Comparison of ENCODE assay signal across 1 cellular context in the genomic region with DNA sequence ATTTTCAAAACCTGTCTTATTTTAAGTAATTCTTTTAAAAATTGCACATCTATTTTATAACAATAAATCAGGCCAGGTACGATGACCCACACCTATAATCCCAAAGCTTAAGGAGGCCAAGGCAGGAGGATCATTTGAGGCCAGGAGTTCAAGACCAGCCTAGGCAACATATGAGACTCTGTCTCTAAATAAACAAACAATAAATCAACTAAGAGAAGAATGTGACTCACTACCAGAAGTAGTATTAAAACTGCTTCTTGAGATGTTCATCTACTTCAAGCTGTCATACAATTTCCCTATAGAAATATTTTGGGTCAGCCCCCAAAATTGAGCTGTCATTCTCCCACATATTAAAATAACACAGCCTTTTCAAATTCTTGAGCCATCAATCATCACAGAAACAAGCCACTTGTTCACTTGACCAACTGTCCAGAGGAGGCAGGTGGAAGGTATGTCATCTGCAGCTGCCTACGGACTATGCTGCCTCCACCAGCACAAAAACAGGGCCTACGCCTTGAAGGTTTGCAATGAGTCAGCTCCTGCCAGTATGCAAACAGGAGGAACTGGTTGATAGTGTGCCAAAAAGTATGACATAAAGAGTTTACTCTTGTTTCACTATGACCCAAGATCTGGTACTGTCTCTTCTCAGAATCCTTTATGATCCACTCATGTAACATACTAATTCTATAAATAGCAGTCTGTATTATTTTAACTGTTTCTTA.
TF ChIP-seq lines count a peak whose summit lies in the region.

No MANE protein-coding gene starts in this region.

TF ChIP-seq in HEK293, 187 proteins besides CTCF, POLR2A, EP300 and RAD21 (continued from another document and continues in another):
- TF ChIP-seq REST (tag by site-specific recombination; IDR thresholded peaks at IDR 0.05) (no peak), ZNF248 (tag by site-specific recombination; IDR thresholded peaks at IDR 0.05) (no peak), ZNF670 (tag by site-specific recombination; IDR thresholded peaks at IDR 0.05; ENCODE audit: low read depth) (no peak), ZNF501 (tag by site-specific recombination; IDR thresholded peaks at IDR 0.05) (no peak), ZNF341 (tag by site-specific recombination; IDR thresholded peaks at IDR 0.05; ENCODE audit: low read depth) (no peak), ZBTB17 (tag by site-specific recombination; IDR thresholded peaks at IDR 0.05) (no peak), MZF1 (tag by site-specific recombination; IDR thresholded peaks at IDR 0.05; ENCODE audit: borderline replicate concordance) (no peak), ZBTB8A (tag by site-specific recombination; IDR thresholded peaks at IDR 0.05) (no peak), ZFHX2 (tag by site-specific recombination; conservative IDR thresholded peaks at IDR 0.05) (peak; percentile 66), ZNF114 (tag by site-specific recombination; IDR thresholded peaks at IDR 0.05) (no peak), ZFP3 (tag by site-specific recombination; IDR thresholded peaks at IDR 0.05; ENCODE audit: low read depth) (no peak), GFI1B (tag by site-specific recombination; IDR thresholded peaks at IDR 0.05) (no peak), BCL6B (tag by site-specific recombination; IDR thresholded peaks at IDR 0.05) (no peak), ZNF223 (tag by site-specific recombination; IDR thresholded peaks at IDR 0.05) (no peak), KLF7 (tag by site-specific recombination; IDR thresholded peaks at IDR 0.05; ENCODE audit: borderline replicate concordance) (no peak), ZNF266 (tag by site-specific recombination; IDR thresholded peaks at IDR 0.05; ENCODE audit: low read depth) (no peak), ZNF416 (tag by site-specific recombination; IDR thresholded peaks at IDR 0.05) (no peak), ZXDB (tag by site-specific recombination; IDR thresholded peaks at IDR 0.05) (no peak), PRDM6 (tag by site-specific recombination; IDR thresholded peaks at IDR 0.05) (no peak), ZNF660 (tag by site-specific recombination; IDR thresholded peaks at IDR 0.05) (0 out of 2 replicates have a peak, but pooled peaks have one; percentile 40), TRIM28 (IDR thresholded peaks at IDR 0.05; ENCODE audit: borderline replicate concordance, low read length) (no peak), ZNF571 (tag by site-specific recombination; IDR thresholded peaks at IDR 0.05) (no peak), KLF9 (tag by site-specific recombination; IDR thresholded peaks at IDR 0.05; ENCODE audit: low read depth) (no peak), EGR2 (tag by site-specific recombination; IDR thresholded peaks at IDR 0.05; ENCODE audit: low read depth) (peak; percentile 71), ZNF366 (tag by site-specific recombination; conservative IDR thresholded peaks at IDR 0.05) (peak; percentile 87), ZNF792 (tag by site-specific recombination; IDR thresholded peaks at IDR 0.05) (no peak), ZNF19 (tag by site-specific recombination; IDR thresholded peaks at IDR 0.05; ENCODE audit: low read depth) (no peak), ZNF664 (tag by site-specific recombination; IDR thresholded peaks at IDR 0.05) (no peak), IKZF3 (tag by site-specific recombination; IDR thresholded peaks at IDR 0.05) (no peak), ZNF596 (tag by site-specific recombination; IDR thresholded peaks at IDR 0.05) (no peak), ZNF146 (tag by site-specific recombination; IDR thresholded peaks at IDR 0.05) (no peak), WT1 (tag by site-specific recombination; IDR thresholded peaks at IDR 0.05) (no peak), ZNF510 (tag by site-specific recombination; IDR thresholded peaks at IDR 0.05; ENCODE audit: insufficient replicate concordance) (no peak), ZNF580 (tag by site-specific recombination; IDR thresholded peaks at IDR 0.05) (no peak), ZNF677 (tag by site-specific recombination; IDR thresholded peaks at IDR 0.05) (no peak), ZNF76 (tag by site-specific recombination; IDR thresholded peaks at IDR 0.05; ENCODE audit: borderline replicate concordance, low read depth) (no peak), INSM2 (tag by site-specific recombination; IDR thresholded peaks at IDR 0.05) (no peak), ZNF211 (tag by site-specific recombination; IDR thresholded peaks at IDR 0.05; ENCODE audit: low read depth) (no peak), ZNF610 (tag by site-specific recombination; IDR thresholded peaks at IDR 0.05; ENCODE audit: borderline replicate concordance) (no peak), ZNF837 (tag by site-specific recombination; IDR thresholded peaks at IDR 0.05) (no peak)
- TF ChIP-seq, protein P1, sequence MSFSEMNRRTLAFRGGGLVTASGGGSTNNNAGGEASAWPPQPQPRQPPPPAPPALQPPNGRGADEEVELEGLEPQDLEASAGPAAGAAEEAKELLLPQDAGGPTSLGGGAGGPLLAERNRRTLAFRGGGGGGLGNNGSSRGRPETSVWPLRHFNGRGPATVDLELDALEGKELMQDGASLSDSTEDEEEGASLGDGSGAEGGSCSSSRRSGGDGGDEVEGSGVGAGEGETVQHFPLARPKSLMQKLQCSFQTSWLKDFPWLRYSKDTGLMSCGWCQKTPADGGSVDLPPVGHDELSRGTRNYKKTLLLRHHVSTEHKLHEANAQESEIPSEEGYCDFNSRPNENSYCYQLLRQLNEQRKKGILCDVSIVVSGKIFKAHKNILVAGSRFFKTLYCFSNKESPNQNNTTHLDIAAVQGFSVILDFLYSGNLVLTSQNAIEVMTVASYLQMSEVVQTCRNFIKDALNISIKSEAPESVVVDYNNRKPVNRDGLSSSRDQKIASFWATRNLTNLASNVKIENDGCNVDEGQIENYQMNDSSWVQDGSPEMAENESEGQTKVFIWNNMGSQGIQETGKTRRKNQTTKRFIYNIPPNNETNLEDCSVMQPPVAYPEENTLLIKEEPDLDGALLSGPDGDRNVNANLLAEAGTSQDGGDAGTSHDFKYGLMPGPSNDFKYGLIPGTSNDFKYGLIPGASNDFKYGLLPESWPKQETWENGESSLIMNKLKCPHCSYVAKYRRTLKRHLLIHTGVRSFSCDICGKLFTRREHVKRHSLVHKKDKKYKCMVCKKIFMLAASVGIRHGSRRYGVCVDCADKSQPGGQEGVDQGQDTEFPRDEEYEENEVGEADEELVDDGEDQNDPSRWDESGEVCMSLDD (tag by site-specific recombination; IDR thresholded peaks at IDR 0.05), result no peak
- TF ChIP-seq, protein P2, sequence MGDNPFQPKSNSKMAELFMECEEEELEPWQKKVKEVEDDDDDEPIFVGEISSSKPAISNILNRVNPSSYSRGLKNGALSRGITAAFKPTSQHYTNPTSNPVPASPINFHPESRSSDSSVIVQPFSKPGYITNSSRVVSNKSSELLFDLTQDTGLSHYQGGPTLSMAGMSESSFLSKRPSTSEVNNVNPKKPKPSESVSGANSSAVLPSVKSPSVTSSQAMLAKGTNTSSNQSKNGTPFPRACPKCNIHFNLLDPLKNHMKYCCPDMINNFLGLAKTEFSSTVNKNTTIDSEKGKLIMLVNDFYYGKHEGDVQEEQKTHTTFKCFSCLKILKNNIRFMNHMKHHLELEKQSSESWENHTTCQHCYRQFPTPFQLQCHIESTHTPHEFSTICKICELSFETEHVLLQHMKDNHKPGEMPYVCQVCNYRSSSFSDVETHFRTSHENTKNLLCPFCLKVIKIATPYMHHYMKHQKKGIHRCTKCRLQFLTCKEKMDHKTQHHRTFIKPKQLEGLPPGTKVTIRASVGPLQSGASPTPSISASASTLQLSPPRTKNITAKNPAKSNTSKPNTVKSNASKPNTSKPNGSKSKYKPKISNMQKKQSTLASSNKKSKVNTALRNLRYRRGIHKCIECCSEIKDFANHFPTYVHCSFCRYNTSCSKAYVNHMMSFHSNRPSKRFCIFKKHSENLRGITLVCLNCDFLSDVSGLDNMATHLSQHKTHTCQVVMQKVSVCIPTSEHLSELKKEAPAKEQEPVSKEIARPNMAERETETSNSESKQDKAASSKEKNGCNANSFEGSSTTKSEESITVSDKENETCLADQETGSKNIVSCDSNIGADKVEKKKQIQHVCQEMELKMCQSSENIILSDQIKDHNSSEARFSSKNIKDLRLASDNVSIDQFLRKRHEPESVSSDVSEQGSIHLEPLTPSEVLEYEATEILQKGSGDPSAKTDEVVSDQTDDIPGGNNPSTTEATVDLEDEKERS (tag by site-specific recombination; IDR thresholded peaks at IDR 0.05), result no peak
- TF ChIP-seq, protein P3, sequence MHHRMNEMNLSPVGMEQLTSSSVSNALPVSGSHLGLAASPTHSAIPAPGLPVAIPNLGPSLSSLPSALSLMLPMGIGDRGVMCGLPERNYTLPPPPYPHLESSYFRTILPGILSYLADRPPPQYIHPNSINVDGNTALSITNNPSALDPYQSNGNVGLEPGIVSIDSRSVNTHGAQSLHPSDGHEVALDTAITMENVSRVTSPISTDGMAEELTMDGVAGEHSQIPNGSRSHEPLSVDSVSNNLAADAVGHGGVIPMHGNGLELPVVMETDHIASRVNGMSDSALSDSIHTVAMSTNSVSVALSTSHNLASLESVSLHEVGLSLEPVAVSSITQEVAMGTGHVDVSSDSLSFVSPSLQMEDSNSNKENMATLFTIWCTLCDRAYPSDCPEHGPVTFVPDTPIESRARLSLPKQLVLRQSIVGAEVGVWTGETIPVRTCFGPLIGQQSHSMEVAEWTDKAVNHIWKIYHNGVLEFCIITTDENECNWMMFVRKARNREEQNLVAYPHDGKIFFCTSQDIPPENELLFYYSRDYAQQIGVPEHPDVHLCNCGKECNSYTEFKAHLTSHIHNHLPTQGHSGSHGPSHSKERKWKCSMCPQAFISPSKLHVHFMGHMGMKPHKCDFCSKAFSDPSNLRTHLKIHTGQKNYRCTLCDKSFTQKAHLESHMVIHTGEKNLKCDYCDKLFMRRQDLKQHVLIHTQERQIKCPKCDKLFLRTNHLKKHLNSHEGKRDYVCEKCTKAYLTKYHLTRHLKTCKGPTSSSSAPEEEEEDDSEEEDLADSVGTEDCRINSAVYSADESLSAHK (tag by site-specific recombination; IDR thresholded peaks at IDR 0.05), result no peak
